In genomic region chr10:110083884-110084283, GRCh38 we compare ENCODE assay signal across 7 cellular contexts.
DNase-seq lines count a peak whose midpoint lies in the region; ATAC-seq, FAIRE-seq and TF ChIP-seq lines count a peak whose summit lies in the region.

No MANE protein-coding gene starts in this region.

- H3K27me3 Mint-ChIP-seq in brain = no peaks in the 10 kb centered on the region
- no peaks in the 10 kb centered on the region for H3K27me3 Mint-ChIP-seq in naive B cell

- ATAC-seq in naive B cell (ENCODE audit: low read depth in 2 of 2) (no peak), HG03097 (IDR thresholded peaks at IDR 0.05; ENCODE audit: low FRiP score, unreplicated experiment) (no peak)

- H3K4me3 Mint-ChIP-seq in brain (no peak overlapping the region), naive B cell (no peak overlapping the region)

- TF ChIP-seq CTCF in LNCaP clone FGC (IDR thresholded peaks at IDR 0.05; ENCODE audit: control insufficient read depth, extremely low read depth, insufficient read depth) = no peak
- TF ChIP-seq CTCF in brain (conservative IDR thresholded peaks at IDR 0.05) = no peak

- H3K27ac Mint-ChIP-seq in brain (peak overlapping the region in 4 of 5 experiments; percentile 22 to 80 (median 68)), naive B cell (peak overlapping the region in 4 of 6 donors; percentile 7 to 82 (median 29))

- no peak for FAIRE-seq in GM19239 (lab: Jason Lieb, UNC)

- peaks cover 57% of the 10 kb centered on the region for H3K4me1 Mint-ChIP-seq in brain
- H3K4me1 Mint-ChIP-seq in naive B cell = peaks cover 41 to 83% (median 69%) of the 10 kb centered on the region in 3 donors

- DNase-seq in DMS79 (lab: John Stamatoyannopoulos, UW) (peak; percentile 79), LNCaP clone FGC (ENCODE audit: low read depth) (peak; percentile 44), naive B cell (no peak), cerebellar nuclear complex (lab: John Stamatoyannopoulos, UW) (no peak), GM19239 (ENCODE audit: insufficient read length, low spot score) (no peak)

- H3K9me3 Mint-ChIP-seq in brain (no peaks in the 10 kb centered on the region), naive B cell (peaks cover 0 to 3% (median 0%) of the 10 kb centered on the region in 7 donors)

- no peak overlapping the region for H3K4me3 ChIP-seq in LNCaP clone FGC (ENCODE audit: low read depth, low read length)

- H3K36me3 Mint-ChIP-seq in brain (peaks cover 8% of the 10 kb centered on the region), naive B cell (peaks cover 9 to 12% of the 10 kb centered on the region in 2 donors)

Comparison
In these comparisons a context has a peak if more than half of its experiments do, and no peak if none do; other contexts are left out.
1. DNase-seq: peak in DMS79 (single experiment) and LNCaP clone FGC (single experiment); none in naive B cell (single experiment), cerebellar nuclear complex (0 of 2) and GM19239 (single experiment).